23 cellular contexts compared by ENCODE assay signal in genomic region chr3:59758672-59759071, GRCh38.
"Had no signal": no experiment of that assay in that cellular context is flagged by ENCODE, and none has a peak within 500 bp of the region (broad histone marks: within the 10 kb centered on the region; RNA-seq: fewer than 3 reads in every experiment).

No MANE protein-coding gene starts in this region.

- H3K27ac ChIP-seq: ascending aorta, gastroesophageal sphincter, heart left ventricle, left lung, prostate gland, right atrium auricular region, skin epidermis, tibial nerve had no signal

- H3K4me1 ChIP-seq: ascending aorta, gastroesophageal sphincter, heart left ventricle, left lung, prostate gland, right atrium auricular region, tibial nerve had no signal

- DNase-seq: activated B cell treated with CpG ODN at 0.5 μM for 24 hours; activated CD4-positive, alpha-beta T cell treated with anti-CD3 and anti-CD28 coated beads, Interleukin-2, amount 50 U/mL, for 4 hours; activated CD8-positive, alpha-beta memory T cell treated with anti-CD3 and anti-CD28 coated beads, Interleukin-2, amount 10 ng/mL, durations not matched to agents 7 days and 5 days; activated effector memory CD4-positive, alpha-beta T cell treated with anti-CD3 and anti-CD28 coated beads, Interleukin-2, amount 50 U/mL, for 16 hours; effector CD4-positive, alpha-beta T cell; heart left ventricle; left lung; nephron progenitor cell; Right ventricle myocardium superior; stimulated activated CD4-positive, alpha-beta T cell treated with anti-CD3 and anti-CD28 coated beads, Interleukin-15, amount 100 ng/mL, for 24 hours; stimulated activated CD4-positive, alpha-beta T cell treated with anti-CD3 and anti-CD28 coated beads, Interleukin-4, amount 100 ng/mL, for 24 hours; substantia nigra; SW 1271; T-helper 9 cell had no signal

- H3K27me3 Mint-ChIP-seq: activated B cell treated with CpG ODN at 0.5 μM for 24 hours; stimulated activated memory B cell treated with anti-CD40 and anti-IgM and Interleukin-4, amounts not matched to agents 10 μg/mL and 1 μg/mL and 100 μg/mL, for 72 hours had no signal

- H3K27me3 ChIP-seq: ascending aorta, gastroesophageal sphincter, heart left ventricle, left lung, right atrium auricular region, tibial nerve had no signal

- H3K36me3 ChIP-seq: ascending aorta, gastroesophageal sphincter, heart left ventricle, left lung, prostate gland, right atrium auricular region, tibial nerve had no signal

- H3K4me3 Mint-ChIP-seq: activated B cell treated with CpG ODN at 0.5 μM for 24 hours; activated CD8-positive, alpha-beta memory T cell treated with anti-CD3 and anti-CD28 coated beads, Interleukin-2, amount 10 ng/mL, durations not matched to agents 7 days and 5 days; mesothelial cell of epicardium; nephron progenitor cell; stimulated activated memory B cell treated with anti-CD40 and anti-IgM and Interleukin-4, amounts not matched to agents 10 μg/mL and 1 μg/mL and 100 μg/mL, for 72 hours had no signal

- H3K9me3 ChIP-seq: ascending aorta, gastroesophageal sphincter, heart left ventricle, left lung, prostate gland, right atrium auricular region, tibial nerve had no signal

- H3K9me3 Mint-ChIP-seq: activated B cell treated with CpG ODN at 0.5 μM for 24 hours; mesothelial cell of epicardium; nephron progenitor cell; stimulated activated memory B cell treated with anti-CD40 and anti-IgM and Interleukin-4, amounts not matched to agents 10 μg/mL and 1 μg/mL and 100 μg/mL, for 72 hours had no signal

- ATAC-seq: activated CD8-positive, alpha-beta memory T cell treated with anti-CD3 and anti-CD28 coated beads, Interleukin-2, amount 10 ng/mL, durations not matched to agents 7 days and 5 days; esophagus mucosa; gastroesophageal sphincter; heart left ventricle; left lung; stimulated activated memory B cell treated with anti-CD40 and anti-IgM and Interleukin-4, amounts not matched to agents 10 μg/mL and 1 μg/mL and 100 μg/mL, for 72 hours had no signal

- H3K36me3 Mint-ChIP-seq: activated CD8-positive, alpha-beta memory T cell treated with anti-CD3 and anti-CD28 coated beads, Interleukin-2, amount 10 ng/mL, durations not matched to agents 7 days and 5 days; mesothelial cell of epicardium; stimulated activated memory B cell treated with anti-CD40 and anti-IgM and Interleukin-4, amounts not matched to agents 10 μg/mL and 1 μg/mL and 100 μg/mL, for 72 hours had no signal

- H3K27ac Mint-ChIP-seq: activated B cell treated with CpG ODN at 0.5 μM for 24 hours; activated CD8-positive, alpha-beta memory T cell treated with anti-CD3 and anti-CD28 coated beads, Interleukin-2, amount 10 ng/mL, durations not matched to agents 7 days and 5 days; mesothelial cell of epicardium; nephron progenitor cell; stimulated activated memory B cell treated with anti-CD40 and anti-IgM and Interleukin-4, amounts not matched to agents 10 μg/mL and 1 μg/mL and 100 μg/mL, for 72 hours had no signal

- H3K4me3 ChIP-seq: ascending aorta, gastroesophageal sphincter, heart left ventricle, left lung, prostate gland, right atrium auricular region, skin epidermis, tibial nerve had no signal
